1 cellular context compared by ENCODE assay signal in the genomic region with DNA sequence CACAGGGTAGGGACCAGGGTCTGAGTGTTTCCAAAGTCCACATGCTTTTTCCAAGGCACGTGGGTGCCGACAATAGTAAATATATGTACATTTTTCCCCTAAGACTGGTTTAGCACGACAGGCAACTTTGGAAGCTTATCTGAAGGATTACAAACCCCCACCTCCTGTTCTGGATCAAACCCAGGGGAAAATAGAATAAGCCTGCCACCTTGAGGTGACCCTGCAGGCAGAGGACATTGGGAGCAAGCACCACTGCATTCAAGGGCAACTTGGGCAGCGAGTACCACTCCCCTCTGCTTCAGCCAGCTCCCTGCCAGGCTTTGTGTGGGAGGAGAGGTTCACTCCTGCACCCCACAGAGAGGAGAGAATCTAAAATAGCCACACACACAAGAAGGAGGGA.
TF ChIP-seq lines count a peak whose summit lies in the region.

No MANE protein-coding gene starts in this region.

TF ChIP-seq in WTC11, 78 proteins besides CTCF, POLR2A, EP300 and RAD21 (continued from another document):
- TF ChIP-seq, protein P1, sequence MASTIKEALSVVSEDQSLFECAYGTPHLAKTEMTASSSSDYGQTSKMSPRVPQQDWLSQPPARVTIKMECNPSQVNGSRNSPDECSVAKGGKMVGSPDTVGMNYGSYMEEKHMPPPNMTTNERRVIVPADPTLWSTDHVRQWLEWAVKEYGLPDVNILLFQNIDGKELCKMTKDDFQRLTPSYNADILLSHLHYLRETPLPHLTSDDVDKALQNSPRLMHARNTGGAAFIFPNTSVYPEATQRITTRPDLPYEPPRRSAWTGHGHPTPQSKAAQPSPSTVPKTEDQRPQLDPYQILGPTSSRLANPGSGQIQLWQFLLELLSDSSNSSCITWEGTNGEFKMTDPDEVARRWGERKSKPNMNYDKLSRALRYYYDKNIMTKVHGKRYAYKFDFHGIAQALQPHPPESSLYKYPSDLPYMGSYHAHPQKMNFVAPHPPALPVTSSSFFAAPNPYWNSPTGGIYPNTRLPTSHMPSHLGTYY (CRISPR knock-in tag; IDR thresholded peaks at IDR 0.05) = no peak
- TF ChIP-seq MAX (CRISPR knock-in tag; IDR thresholded peaks at IDR 0.05) (no peak), ZNF317 (CRISPR knock-in tag; IDR thresholded peaks at IDR 0.05; ENCODE audit: borderline replicate concordance, low read depth) (no peak), TP53 (CRISPR knock-in tag; IDR thresholded peaks at IDR 0.05) (no peak), ZNF281 (CRISPR knock-in tag; IDR thresholded peaks at IDR 0.05) (no peak), JUN (CRISPR knock-in tag; IDR thresholded peaks at IDR 0.05) (no peak), ZNF219 (CRISPR knock-in tag; IDR thresholded peaks at IDR 0.05; ENCODE audit: borderline replicate concordance) (no peak), ZNF671 (CRISPR knock-in tag; IDR thresholded peaks at IDR 0.05) (no peak)
- TF ChIP-seq, protein P2, sequence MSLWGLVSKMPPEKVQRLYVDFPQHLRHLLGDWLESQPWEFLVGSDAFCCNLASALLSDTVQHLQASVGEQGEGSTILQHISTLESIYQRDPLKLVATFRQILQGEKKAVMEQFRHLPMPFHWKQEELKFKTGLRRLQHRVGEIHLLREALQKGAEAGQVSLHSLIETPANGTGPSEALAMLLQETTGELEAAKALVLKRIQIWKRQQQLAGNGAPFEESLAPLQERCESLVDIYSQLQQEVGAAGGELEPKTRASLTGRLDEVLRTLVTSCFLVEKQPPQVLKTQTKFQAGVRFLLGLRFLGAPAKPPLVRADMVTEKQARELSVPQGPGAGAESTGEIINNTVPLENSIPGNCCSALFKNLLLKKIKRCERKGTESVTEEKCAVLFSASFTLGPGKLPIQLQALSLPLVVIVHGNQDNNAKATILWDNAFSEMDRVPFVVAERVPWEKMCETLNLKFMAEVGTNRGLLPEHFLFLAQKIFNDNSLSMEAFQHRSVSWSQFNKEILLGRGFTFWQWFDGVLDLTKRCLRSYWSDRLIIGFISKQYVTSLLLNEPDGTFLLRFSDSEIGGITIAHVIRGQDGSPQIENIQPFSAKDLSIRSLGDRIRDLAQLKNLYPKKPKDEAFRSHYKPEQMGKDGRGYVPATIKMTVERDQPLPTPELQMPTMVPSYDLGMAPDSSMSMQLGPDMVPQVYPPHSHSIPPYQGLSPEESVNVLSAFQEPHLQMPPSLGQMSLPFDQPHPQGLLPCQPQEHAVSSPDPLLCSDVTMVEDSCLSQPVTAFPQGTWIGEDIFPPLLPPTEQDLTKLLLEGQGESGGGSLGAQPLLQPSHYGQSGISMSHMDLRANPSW (CRISPR knock-in tag; conservative IDR thresholded peaks at IDR 0.05; ENCODE audit: low read depth) = no peak
